ENCODE assay signal across 19 cellular contexts in genomic region chr12:114869091-114869834, GRCh38.
DNase-seq lines count a peak whose midpoint lies in the region; ATAC-seq and TF ChIP-seq lines count a peak whose summit lies in the region.
"Had no signal": no experiment of that assay in that cellular context is flagged by ENCODE, and none has a peak within 500 bp of the region (broad histone marks: within the 10 kb centered on the region; RNA-seq: fewer than 3 reads in every experiment).

No MANE protein-coding gene starts in this region.

- TF ChIP-seq CTCF in fibroblast of villous mesenchyme (IDR thresholded peaks at IDR 0.05; ENCODE audit: insufficient read depth, low read depth, low read length) = no peak

- no peak overlapping the region for H3K27ac Mint-ChIP-seq in activated T-cell treated with anti-CD3 and anti-CD28 coated beads, Interleukin-2, amount 50 U/mL, for 24 hours
- H3K27ac Mint-ChIP-seq: activated CD4-positive, alpha-beta memory T cell treated with anti-CD3 and anti-CD28 coated beads for 36 hours; progenitor cell of endocrine pancreas had no signal

- no peak for ATAC-seq in stimulated activated naive CD8-positive, alpha-beta T cell treated with anti-CD3 and anti-CD28 coated beads, Interleukin-15, Interleukin-2, amounts not matched to agents 100 U/mL and 50 U/mL, for 24 hours
- no peak for ATAC-seq in GM21619 (IDR thresholded peaks at IDR 0.05; ENCODE audit: unreplicated experiment)

- H3K4me1 Mint-ChIP-seq in activated T-cell treated with anti-CD3 and anti-CD28 coated beads, Interleukin-2, amount 50 U/mL, for 24 hours (ENCODE audit: low read depth) = no peaks in the 10 kb centered on the region

- H3K27me3 Mint-ChIP-seq in activated T-cell treated with anti-CD3 and anti-CD28 coated beads, Interleukin-2, amount 50 U/mL, for 24 hours = no peaks in the 10 kb centered on the region
- H3K27me3 Mint-ChIP-seq: activated CD4-positive, alpha-beta memory T cell treated with anti-CD3 and anti-CD28 coated beads for 36 hours had no signal

- no peak overlapping the region for H3K4me3 ChIP-seq in fibroblast of villous mesenchyme (ENCODE audit: low read depth, low read length)

- no peak overlapping the region for H3K4me3 Mint-ChIP-seq in activated T-cell treated with anti-CD3 and anti-CD28 coated beads, Interleukin-2, amount 50 U/mL, for 24 hours
- H3K4me3 Mint-ChIP-seq: activated CD4-positive, alpha-beta memory T cell treated with anti-CD3 and anti-CD28 coated beads for 36 hours had no signal

- H3K36me3 Mint-ChIP-seq in activated T-cell treated with anti-CD3 and anti-CD28 coated beads, Interleukin-2, amount 50 U/mL, for 24 hours (ENCODE audit: low read depth) = no peaks in the 10 kb centered on the region
- H3K36me3 Mint-ChIP-seq: activated CD4-positive, alpha-beta memory T cell treated with anti-CD3 and anti-CD28 coated beads for 36 hours had no signal

- peaks cover 2% of the 10 kb centered on the region for H3K9me3 Mint-ChIP-seq in activated T-cell treated with anti-CD3 and anti-CD28 coated beads, Interleukin-2, amount 50 U/mL, for 24 hours
- H3K9me3 Mint-ChIP-seq: activated CD4-positive, alpha-beta memory T cell treated with anti-CD3 and anti-CD28 coated beads for 36 hours had no signal

- peak; percentile 80 for DNase-seq in AG08396 (ENCODE audit: low spot score)
- DNase-seq in H4 (ENCODE audit: low spot score) = peak; percentile 65
- peak; percentile 68 for DNase-seq in NCI-H82 (lab: John Stamatoyannopoulos, UW)
- DNase-seq in fibroblast of villous mesenchyme (ENCODE audit: low read depth) = peak; percentile 90
- no peak for DNase-seq in activated T-cell treated with anti-CD3 and anti-CD28 coated beads, Interleukin-2, amount 50 U/mL, for 24 hours
- DNase-seq in stimulated activated naive CD8-positive, alpha-beta T cell treated with anti-CD3 and anti-CD28 coated beads, Interleukin-15, Interleukin-2, amounts not matched to agents 100 U/mL and 50 U/mL, for 24 hours = no peak
- DNase-seq in NCI-H524 (lab: John Stamatoyannopoulos, UW) = no peak
- DNase-seq: activated CD4-positive, alpha-beta memory T cell treated with anti-CD3 and anti-CD28 coated beads for 36 hours; activated naive CD4-positive, alpha-beta T cell; C1 segment of cervical spinal cord; central memory CD4-positive, alpha-beta T cell; GF-D8; midbrain; NCI-H2029 treated with DMSO at 0.1 percent for 48 hours; stimulated activated CD4-positive, alpha-beta T cell treated with anti-CD3 and anti-CD28 coated beads, Interleukin-2, amount 100 ng/mL, for 48 hours; stimulated activated naive CD4-positive, alpha-beta T cell treated with Interleukin-2 at 50 U/mL for 16 hours; T1000 had no signal

Comparison
In these comparisons a context has a peak if more than half of its experiments do, and no peak if none do; other contexts are left out.
1. DNase-seq: peak in AG08396 (single experiment), H4 (single experiment), NCI-H82 (single experiment) and fibroblast of villous mesenchyme (single experiment); none in activated T-cell treated with anti-CD3 and anti-CD28 coated beads, Interleukin-2, amount 50 U/mL, for 24 hours (single experiment), stimulated activated naive CD8-positive, alpha-beta T cell treated with anti-CD3 and anti-CD28 coated beads, Interleukin-15, Interleukin-2, amounts not matched to agents 100 U/mL and 50 U/mL, for 24 hours (single experiment) and NCI-H524 (0 of 2).